ENCODE assay signal across 11 cellular contexts in the genomic region with DNA sequence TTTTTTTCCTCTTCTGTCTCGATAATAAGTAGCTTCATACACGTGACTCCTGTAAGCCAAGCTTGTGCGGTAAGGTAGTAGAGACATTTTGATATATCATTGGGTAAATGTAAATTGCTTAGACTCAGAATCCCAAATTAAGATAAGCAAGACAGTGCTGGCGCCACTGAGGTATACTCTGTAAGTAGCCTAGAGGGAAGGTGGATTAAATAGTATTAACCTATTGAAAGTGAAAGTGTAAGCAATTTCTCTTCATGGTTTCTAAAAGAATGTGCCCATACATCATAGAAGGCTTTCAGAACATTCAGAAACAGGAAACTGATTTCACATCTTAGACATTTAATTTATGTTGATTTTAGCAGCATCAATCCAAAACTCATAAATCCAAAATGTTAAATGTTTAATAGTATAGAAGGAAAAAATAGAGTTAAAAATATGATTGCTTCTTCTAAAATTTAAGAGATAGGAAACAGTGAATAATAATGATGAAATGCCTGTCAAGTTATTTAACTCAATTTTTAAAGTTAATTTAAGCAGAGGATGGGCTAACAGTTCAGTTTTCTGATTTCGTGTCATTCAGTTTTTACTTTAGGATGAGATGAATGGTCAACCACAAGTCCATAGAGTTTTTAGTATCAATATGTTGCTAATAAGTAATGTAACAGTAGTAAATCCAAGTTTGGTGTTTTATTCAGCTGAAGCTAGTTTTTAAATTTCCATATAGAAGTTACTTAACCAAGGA. TPM values are rescaled to one million over a fixed set of nuclear protein-coding genes. Genes with fewer than 3 reads are reported as not detected.
DNase-seq lines count a peak whose midpoint lies in the region; ATAC-seq and TF ChIP-seq lines count a peak whose summit lies in the region.
"Had no signal": no experiment of that assay in that cellular context is flagged by ENCODE, and none has a peak within 500 bp of the region (broad histone marks: within the 10 kb centered on the region; RNA-seq: fewer than 3 reads in every experiment).

No MANE protein-coding gene starts in this region.

- TF ChIP-seq POLR2A in erythroblast (IDR thresholded peaks at IDR 0.05; ENCODE audit: low read length) = no peak

- H3K27me3 Mint-ChIP-seq in CD4-positive, alpha-beta memory T cell = peaks cover 3% of the 10 kb centered on the region in 2 donors
- H3K27me3 Mint-ChIP-seq in central memory CD8-positive, alpha-beta T cell = peaks cover 7% of the 10 kb centered on the region

- H3K27ac ChIP-seq in CD4-positive, alpha-beta memory T cell (ENCODE audit: low read depth, low read length) = no peak overlapping the region
- H3K27ac ChIP-seq in PC-9 = no peak overlapping the region

- H4K20me1 ChIP-seq in PC-9 (ENCODE audit: insufficient read depth) = no peaks in the 10 kb centered on the region

- intact Hi-C loops in CD4-positive, alpha-beta memory T cell (cut with micrococcal nuclease) = loop anchor here (5.0 kb wide), 1 partner anchor 1866 kb away; no protein-coding TSS in a partner anchor
- intact Hi-C loops in PC-9 (cut with micrococcal nuclease; ENCODE audit: unreplicated experiment) = loop anchor here (1.0 to 10.0 kb wide), 5 partner anchors 135 to 1849 kb away; a partner anchor contains a TSS

- no peaks in the 10 kb centered on the region for H3F3A ChIP-seq in PC-9 (ENCODE audit: insufficient read depth, low read depth)

- no peaks in the 10 kb centered on the region for H3K9me3 Mint-ChIP-seq in CD4-positive, alpha-beta memory T cell
- H3K9me3 Mint-ChIP-seq in central memory CD8-positive, alpha-beta T cell = no peaks in the 10 kb centered on the region

- H3K36me3 ChIP-seq in CD4-positive, alpha-beta memory T cell (ENCODE audit: insufficient read depth, low read length) = no peaks in the 10 kb centered on the region
- H3K36me3 ChIP-seq in PC-9 (ENCODE audit: low read depth) = no peaks in the 10 kb centered on the region

- TF ChIP-seq CTCF in GM20000 (IDR thresholded peaks at IDR 0.05; ENCODE audit: extremely low read depth, missing control alignments) = no peak
- TF ChIP-seq CTCF in PC-9 (conservative IDR thresholded peaks at IDR 0.05) = no peak

- no peaks in the 10 kb centered on the region for H3K79me2 ChIP-seq in PC-9 (ENCODE audit: low read depth)

- peak; percentile 83 for ATAC-seq in HG03460 (IDR thresholded peaks at IDR 0.05; ENCODE audit: unreplicated experiment)
- peak; percentile 49 for ATAC-seq in central memory CD8-positive, alpha-beta T cell (replicated peaks; ENCODE audit: extremely low read depth, poor library complexity, severe bottlenecking)

- H3K9me2 ChIP-seq in PC-9 (ENCODE audit: insufficient read depth) = no peaks in the 10 kb centered on the region

- H3K4me1 Mint-ChIP-seq in CD4-positive, alpha-beta memory T cell = peaks cover 8 to 17% (median 14%) of the 10 kb centered on the region in 4 donors
- peaks cover 6% of the 10 kb centered on the region for H3K4me1 Mint-ChIP-seq in central memory CD8-positive, alpha-beta T cell

- H2AFZ ChIP-seq in PC-9 = no peak overlapping the region

- H3K4me3 ChIP-seq in CD4-positive, alpha-beta memory T cell (ENCODE audit: low read length in 2 of 2) = no peak overlapping the region
- no peak overlapping the region for H3K4me3 ChIP-seq in PC-9

- DNase-seq in CD4-positive, alpha-beta memory T cell = peak in 3 of 5 donors; percentile 2 to 14 (median 6)
- peak; percentile 28 for DNase-seq in GM20000 (ENCODE audit: low spot score)
- DNase-seq in central memory CD8-positive, alpha-beta T cell (ENCODE audit: low spot score in 2 of 2) = no peak
- no peak for DNase-seq in PC-9
- DNase-seq in erythroblast (lab: John Stamatoyannopoulos, UW) = no peak
- DNase-seq in midbrain (lab: John Stamatoyannopoulos, UW) = no peak
- DNase-seq in hypothalamus (lab: John Stamatoyannopoulos, UW) = no peak
- DNase-seq: GF-D8, kidney glomerular epithelial cell, NCI-H2081 had no signal

- POLR2A ChIA-PET in CD4-positive, alpha-beta memory T cell (lab: Charles Lee; ENCODE audit: partially characterized antibody) = no interaction called here
- POLR2A ChIA-PET in PC-9 (lab: Charles Lee; ENCODE audit: unreplicated experiment) = interaction anchor here (0.7 kb wide), 1 partner anchor 130 kb away, joined by 4 read pairs; no protein-coding TSS in a partner anchor

- peaks cover 19% of the 10 kb centered on the region for H3K4me1 ChIP-seq in CD4-positive, alpha-beta memory T cell (ENCODE audit: insufficient read depth, low read length)
- H3K4me1 ChIP-seq in PC-9 (replicated peaks; ENCODE audit: insufficient read depth) = no peaks in the 10 kb centered on the region

- H3K4me2 ChIP-seq in PC-9 = no peak overlapping the region

- H3K36me3 Mint-ChIP-seq in CD4-positive, alpha-beta memory T cell = no peaks in the 10 kb centered on the region
- H3K36me3 Mint-ChIP-seq in central memory CD8-positive, alpha-beta T cell (ENCODE audit: insufficient read depth) = no peaks in the 10 kb centered on the region

- peak overlapping the region; percentile 68 to 89 (median 82) for H3K4me3 Mint-ChIP-seq in CD4-positive, alpha-beta memory T cell
- peak overlapping the region; percentile 57 for H3K4me3 Mint-ChIP-seq in central memory CD8-positive, alpha-beta T cell

- BruUV-seq in PC-9 (replicated peaks; lab: Mats Ljungman, UMichigan) = no TSS peak

- H3K9me3 ChIP-seq in CD4-positive, alpha-beta memory T cell (ENCODE audit: control insufficient read depth in 1 of 2, low read length in 2 of 2) = no peaks in the 10 kb centered on the region
- no peaks in the 10 kb centered on the region for H3K9me3 ChIP-seq in PC-9 (ENCODE audit: insufficient read depth, low read depth)

- H3K27me3 ChIP-seq in CD4-positive, alpha-beta memory T cell (ENCODE audit: insufficient read depth, low read length) = no peaks in the 10 kb centered on the region
- no peaks in the 10 kb centered on the region for H3K27me3 ChIP-seq in PC-9 (ENCODE audit: insufficient read depth, low read depth)

- CTCF ChIA-PET in CD4-positive, alpha-beta memory T cell (lab: Charles Lee; ENCODE audit: partially characterized antibody) = interaction anchor here (0.9 to 4.5 kb wide), 5 partner anchors 10 to 486 kb away, joined by 7 to 98 read pairs (median 18); no protein-coding TSS in a partner anchor
- CTCF ChIA-PET in PC-9 (lab: Charles Lee) = no interaction called here

- peak overlapping the region in 4 of 7 donors; percentile 48 to 78 (median 74) for H3K27ac Mint-ChIP-seq in CD4-positive, alpha-beta memory T cell
- peak overlapping the region; percentile 22 for H3K27ac Mint-ChIP-seq in central memory CD8-positive, alpha-beta T cell (ENCODE audit: low read depth)

RNA-seq across cellular contexts. Expression of a gene that starts 36.8 kb away (rescaled TPM):
- total RNA-seq in CD4-positive, alpha-beta memory T cell = not detected
- polyA plus RNA-seq in CD4-positive, alpha-beta memory T cell = not detected
- total RNA-seq in PC-9 (2021) = not detected in 2 replicates

Comparison
In these comparisons a context has a peak if more than half of its experiments do, and no peak if none do; other contexts are left out.
1. DNase-seq: peak in CD4-positive, alpha-beta memory T cell (3 of 5) and GM20000 (single experiment); none in central memory CD8-positive, alpha-beta T cell (0 of 2), PC-9 (0 of 2), erythroblast (0 of 2), midbrain (single experiment) and hypothalamus (0 of 51).